Comparison of ENCODE assay signal across 23 cellular contexts in the genomic region with DNA sequence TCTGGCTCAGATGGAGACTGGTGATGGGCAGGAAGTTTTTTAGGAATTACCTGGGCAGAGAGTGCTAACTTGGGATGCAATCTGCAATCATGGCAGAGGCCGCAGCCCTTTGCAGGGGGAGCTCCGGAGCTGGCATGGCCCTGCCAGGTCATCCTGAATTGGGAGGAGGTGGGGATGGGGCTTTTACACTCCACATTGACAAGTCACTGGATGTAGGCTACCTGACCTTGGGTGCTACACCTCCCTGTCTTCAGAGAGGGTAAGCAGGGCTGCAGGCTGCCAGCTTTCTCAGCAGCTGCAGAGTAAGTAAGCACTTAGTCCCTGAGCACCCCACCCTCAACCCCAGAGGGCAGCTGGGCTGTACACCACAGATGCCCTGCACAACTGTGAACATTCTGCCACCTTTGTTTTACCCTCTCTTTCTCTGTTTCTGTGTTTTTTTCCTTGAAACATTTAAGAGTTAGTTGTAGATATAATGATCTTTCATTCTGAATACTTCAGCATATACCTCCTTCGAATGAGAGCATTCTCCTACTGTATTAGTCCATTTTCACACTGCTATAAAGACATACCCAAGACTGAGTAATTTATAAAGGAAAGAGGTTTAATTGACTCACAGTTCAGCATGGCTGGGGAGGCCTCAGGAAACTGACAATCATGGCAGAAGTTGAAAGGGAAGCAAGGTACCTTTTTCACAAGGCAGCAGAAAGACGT.
"Had no signal": no experiment of that assay in that cellular context is flagged by ENCODE, and none has a peak within 500 bp of the region (broad histone marks: within the 10 kb centered on the region; RNA-seq: fewer than 3 reads in every experiment).

No MANE protein-coding gene starts in this region.

- DNase-seq: activated B cell treated with CpG ODN at 0.5 μM for 24 hours; activated CD4-positive, alpha-beta memory T cell treated with anti-CD3 and anti-CD28 coated beads for 36 hours; activated CD4-positive, alpha-beta T cell treated with anti-CD3 and anti-CD28 coated beads for 4 hours; activated gamma-delta T cell; activated naive CD4-positive, alpha-beta T cell treated with anti-CD3 and anti-CD28 coated beads, Interleukin-2, amount 50 U/mL, for 16 hours; activated naive CD8-positive, alpha-beta T cell treated with anti-CD3 and anti-CD28 coated beads, Interleukin-2, amount 50 U/mL, for 24 hours; cerebellar nuclear complex; cortex of kidney; endodermal cell; esophagus squamous epithelium; gastrocnemius medialis; hypothalamus; mesenchymal stem cell; mucosa of descending colon; occipital lobe; retina; stimulated activated CD4-positive, alpha-beta T cell treated with anti-CD3 and anti-CD28 coated beads, Interleukin-12 subunit alpha, Interleukin-12 subunit beta, amount 100 ng/mL, for 4 hours; stimulated activated CD4-positive, alpha-beta T cell treated with anti-CD3 and anti-CD28 coated beads, Interleukin-4, amount 100 ng/mL, for 4 hours; substantia nigra; thyroid gland had no signal

- H3K36me3 ChIP-seq: esophagus squamous epithelium, gastrocnemius medialis, thyroid gland had no signal

- H3K4me1 ChIP-seq: gastrocnemius medialis, thyroid gland had no signal

- ATAC-seq: activated naive CD8-positive, alpha-beta T cell treated with anti-CD3 and anti-CD28 coated beads, Interleukin-2, amount 50 U/mL, for 24 hours; gastrocnemius medialis; mucosa of descending colon had no signal

- H3K9me3 Mint-ChIP-seq: activated B cell treated with CpG ODN at 0.5 μM for 24 hours; activated CD4-positive, alpha-beta memory T cell treated with anti-CD3 and anti-CD28 coated beads for 36 hours; activated naive CD8-positive, alpha-beta T cell treated with anti-CD3 and anti-CD28 coated beads, Interleukin-2, amount 50 U/mL, for 24 hours; endodermal cell; neural crest cell; stimulated activated naive CD8-positive, alpha-beta T cell treated with anti-CD3 and anti-CD28 coated beads, Interleukin-15, Interleukin-2, amounts not matched to agents 100 ng/mL and 50 ng/mL, for 24 hours; T-helper 1 cell treated with Interleukin-12 subunit alpha and Interleukin-12 subunit beta and Interleukin-4 antibody, amounts not matched to agents 30 μg/mL and 1 μg/mL, for 36 hours had no signal

- H3K27me3 ChIP-seq: thyroid gland had no signal

- H3K4me1 Mint-ChIP-seq: activated B cell treated with CpG ODN at 0.5 μM for 24 hours; activated naive CD8-positive, alpha-beta T cell treated with anti-CD3 and anti-CD28 coated beads, Interleukin-2, amount 50 U/mL, for 24 hours; endodermal cell; neural crest cell had no signal

- H3K4me3 Mint-ChIP-seq: activated B cell treated with CpG ODN at 0.5 μM for 24 hours; activated CD4-positive, alpha-beta memory T cell treated with anti-CD3 and anti-CD28 coated beads for 36 hours; activated naive CD8-positive, alpha-beta T cell treated with anti-CD3 and anti-CD28 coated beads, Interleukin-2, amount 50 U/mL, for 24 hours; endodermal cell; neural crest cell; stimulated activated naive CD8-positive, alpha-beta T cell treated with anti-CD3 and anti-CD28 coated beads, Interleukin-15, Interleukin-2, amounts not matched to agents 100 ng/mL and 50 ng/mL, for 24 hours; T-helper 1 cell treated with Interleukin-12 subunit alpha and Interleukin-12 subunit beta and Interleukin-4 antibody, amounts not matched to agents 30 μg/mL and 1 μg/mL, for 36 hours had no signal

- H3K27ac Mint-ChIP-seq: activated B cell treated with CpG ODN at 0.5 μM for 24 hours; activated CD4-positive, alpha-beta memory T cell treated with anti-CD3 and anti-CD28 coated beads for 36 hours; activated naive CD8-positive, alpha-beta T cell treated with anti-CD3 and anti-CD28 coated beads, Interleukin-2, amount 50 U/mL, for 24 hours; endodermal cell; stimulated activated naive CD8-positive, alpha-beta T cell treated with anti-CD3 and anti-CD28 coated beads, Interleukin-15, Interleukin-2, amounts not matched to agents 100 ng/mL and 50 ng/mL, for 24 hours; T-helper 1 cell treated with Interleukin-12 subunit alpha and Interleukin-12 subunit beta and Interleukin-4 antibody, amounts not matched to agents 30 μg/mL and 1 μg/mL, for 36 hours had no signal

- H3K9me3 ChIP-seq: esophagus squamous epithelium, gastrocnemius medialis, mucosa of descending colon, thyroid gland had no signal

- H3K36me3 Mint-ChIP-seq: activated CD4-positive, alpha-beta memory T cell treated with anti-CD3 and anti-CD28 coated beads for 36 hours had no signal

- H3K4me3 ChIP-seq: esophagus squamous epithelium, gastrocnemius medialis, mucosa of descending colon, thyroid gland had no signal

- H3K27ac ChIP-seq: esophagus squamous epithelium, gastrocnemius medialis, thyroid gland had no signal
